ENCODE assay signal across 9 cellular contexts in the genomic region with DNA sequence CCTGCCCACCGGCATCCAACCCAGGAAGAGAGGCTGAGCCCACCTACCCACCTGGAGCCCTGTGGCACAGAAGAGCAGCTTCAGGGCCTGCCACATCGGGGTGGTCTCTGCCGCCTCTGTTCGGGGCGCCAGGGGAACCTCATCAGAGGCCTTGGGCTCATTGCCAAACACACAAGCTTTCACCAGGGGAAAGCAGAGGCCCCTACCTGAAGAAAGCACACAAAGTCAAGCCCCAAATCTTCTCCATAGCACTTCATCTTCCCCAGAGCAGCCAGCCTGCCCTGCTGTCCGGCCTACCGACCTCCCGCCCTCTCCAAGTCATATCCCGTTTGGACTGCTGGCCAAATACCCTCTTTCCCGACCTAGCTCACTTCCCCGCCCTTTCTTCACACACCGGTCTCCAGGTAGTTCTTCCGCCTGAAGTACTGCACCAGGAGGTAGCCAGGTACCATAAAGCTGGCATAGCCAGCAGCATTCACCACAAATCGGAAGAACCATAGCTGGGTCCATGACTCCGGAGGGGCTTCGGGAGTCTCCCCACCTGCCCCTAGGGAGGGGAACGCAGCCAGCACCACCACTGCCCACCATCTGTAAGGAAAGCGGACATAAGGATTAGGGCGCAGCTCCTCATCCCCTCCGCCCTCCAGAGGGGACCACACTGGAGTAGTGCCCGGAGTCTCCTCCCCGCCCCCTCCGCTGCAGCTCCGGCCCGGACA. TPM values are rescaled to one million over a fixed set of nuclear protein-coding genes. Genes with fewer than 3 reads are reported as not detected.
DNase-seq lines count a peak whose midpoint lies in the region; ATAC-seq and TF ChIP-seq lines count a peak whose summit lies in the region.
"Had no signal": no experiment of that assay in that cellular context is flagged by ENCODE, and none has a peak within 500 bp of the region (broad histone marks: within the 10 kb centered on the region; RNA-seq: fewer than 3 reads in every experiment).

No MANE protein-coding gene starts in this region.

- no peak for DNase-seq in CD4-positive, CD25-positive, alpha-beta regulatory T cell
- peak; percentile 49 for DNase-seq in HK-2 (ENCODE audit: unreplicated experiment)
- no peak for DNase-seq in stimulated activated naive B cell treated with anti-CD40 and anti-IgM and Interleukin-4, amounts not matched to agents 10 μg/mL and 1 μg/mL and 100 μg/mL, for 72 hours
- DNase-seq in DMS153 (lab: John Stamatoyannopoulos, UW): no peak

- H3K27me3 Mint-ChIP-seq in CD4-positive, CD25-positive, alpha-beta regulatory T cell: no peaks in the 10 kb centered on the region
- H3K27me3 Mint-ChIP-seq in activated naive CD8-positive, alpha-beta T cell: no peaks in the 10 kb centered on the region
- H3K27me3 Mint-ChIP-seq in stimulated activated naive B cell treated with anti-CD40 and anti-IgM and Interleukin-4, amounts not matched to agents 10 μg/mL and 1 μg/mL and 100 μg/mL, for 72 hours: no peaks in the 10 kb centered on the region

- peak overlapping the region; percentile 95 for H3K9ac ChIP-seq in iPS-20b (ENCODE audit: low read depth, low read length)

- H3K27me3 ChIP-seq in CD4-positive, CD25-positive, alpha-beta regulatory T cell (ENCODE audit: control insufficient read depth, insufficient read depth, low read length): no peaks in the 10 kb centered on the region
- H3K27me3 ChIP-seq in iPS-20b (ENCODE audit: insufficient read depth, low read length): no peaks in the 10 kb centered on the region

- no peaks in the 10 kb centered on the region for H3K9me3 Mint-ChIP-seq in CD4-positive, CD25-positive, alpha-beta regulatory T cell
- H3K9me3 Mint-ChIP-seq in activated naive CD8-positive, alpha-beta T cell (ENCODE audit: low read depth): no peaks in the 10 kb centered on the region
- no peaks in the 10 kb centered on the region for H3K9me3 Mint-ChIP-seq in stimulated activated naive B cell treated with anti-CD40 and anti-IgM and Interleukin-4, amounts not matched to agents 10 μg/mL and 1 μg/mL and 100 μg/mL, for 72 hours

- H3K36me3 ChIP-seq in CD4-positive, CD25-positive, alpha-beta regulatory T cell (ENCODE audit: control insufficient read depth, insufficient read depth, low read length): peaks cover 61% of the 10 kb centered on the region
- peaks cover 75% of the 10 kb centered on the region for H3K36me3 ChIP-seq in iPS-20b (ENCODE audit: insufficient read depth, low read depth, low read length)

- H3K27ac Mint-ChIP-seq in CD4-positive, CD25-positive, alpha-beta regulatory T cell: peak overlapping the region; percentile 76 to 95 (median 87)
- peak overlapping the region; percentile 96 for H3K27ac Mint-ChIP-seq in activated naive CD8-positive, alpha-beta T cell
- H3K27ac Mint-ChIP-seq in stimulated activated naive B cell treated with anti-CD40 and anti-IgM and Interleukin-4, amounts not matched to agents 10 μg/mL and 1 μg/mL and 100 μg/mL, for 72 hours: peak overlapping the region; percentile 98

- H3K9me3 ChIP-seq in CD4-positive, CD25-positive, alpha-beta regulatory T cell (ENCODE audit: control insufficient read depth in 2 of 2, low read length in 2 of 2): no peaks in the 10 kb centered on the region
- no peaks in the 10 kb centered on the region for H3K9me3 ChIP-seq in iPS-20b (ENCODE audit: insufficient read depth, low read depth, low read length)

- H3K36me3 Mint-ChIP-seq in CD4-positive, CD25-positive, alpha-beta regulatory T cell: peaks cover 29% of the 10 kb centered on the region
- H3K36me3 Mint-ChIP-seq in activated naive CD8-positive, alpha-beta T cell: peaks cover 10% of the 10 kb centered on the region
- peaks cover 78 to 92% of the 10 kb centered on the region in 2 donors for H3K36me3 Mint-ChIP-seq in stimulated activated naive B cell treated with anti-CD40 and anti-IgM and Interleukin-4, amounts not matched to agents 10 μg/mL and 1 μg/mL and 100 μg/mL, for 72 hours

- no peak for ATAC-seq in CD4-positive, CD25-positive, alpha-beta regulatory T cell (ENCODE audit: low read depth in 2 of 2)
- peak in 1 of 2 donors; percentile 0 for ATAC-seq in stimulated activated naive B cell treated with anti-CD40 and anti-IgM and Interleukin-4, amounts not matched to agents 10 μg/mL and 1 μg/mL and 100 μg/mL, for 72 hours (replicated peaks)
- ATAC-seq in GM18505 (IDR thresholded peaks at IDR 0.05; ENCODE audit: unreplicated experiment): no peak
- ATAC-seq in GM19328 (IDR thresholded peaks at IDR 0.05; ENCODE audit: unreplicated experiment): no peak

- H3K4me1 Mint-ChIP-seq in CD4-positive, CD25-positive, alpha-beta regulatory T cell: peaks cover 4 to 69% (median 42%) of the 10 kb centered on the region in 4 donors
- H3K4me1 Mint-ChIP-seq in activated naive CD8-positive, alpha-beta T cell (ENCODE audit: low read depth): peaks cover 67% of the 10 kb centered on the region
- peaks cover 76 to 94% of the 10 kb centered on the region in 2 donors for H3K4me1 Mint-ChIP-seq in stimulated activated naive B cell treated with anti-CD40 and anti-IgM and Interleukin-4, amounts not matched to agents 10 μg/mL and 1 μg/mL and 100 μg/mL, for 72 hours

- no peak for TF ChIP-seq POLR2A in GM18505 (IDR thresholded peaks at IDR 0.05; ENCODE audit: borderline replicate concordance, extremely low read depth, insufficient read depth, insufficient read length)

- peak overlapping the region; percentile 80 for H3K27ac ChIP-seq in CD4-positive, CD25-positive, alpha-beta regulatory T cell (ENCODE audit: insufficient read depth, low read length, poor library complexity, severe bottlenecking)
- peak overlapping the region; percentile 84 for H3K27ac ChIP-seq in iPS-20b (ENCODE audit: low read length)

- H3K4me3 Mint-ChIP-seq in CD4-positive, CD25-positive, alpha-beta regulatory T cell: peak overlapping the region; percentile 88 to 98 (median 94)
- peak overlapping the region; percentile 97 for H3K4me3 Mint-ChIP-seq in activated naive CD8-positive, alpha-beta T cell
- H3K4me3 Mint-ChIP-seq in stimulated activated naive B cell treated with anti-CD40 and anti-IgM and Interleukin-4, amounts not matched to agents 10 μg/mL and 1 μg/mL and 100 μg/mL, for 72 hours: peak overlapping the region; percentile 87 to 96

- peak overlapping the region; percentile 67 for H3K4me3 ChIP-seq in CD4-positive, CD25-positive, alpha-beta regulatory T cell (ENCODE audit: low read depth, low read length)
- H3K4me3 ChIP-seq in iPS-20b (ENCODE audit: low read length): peak overlapping the region; percentile 91

- H3K4me1 ChIP-seq in CD4-positive, CD25-positive, alpha-beta regulatory T cell (ENCODE audit: control insufficient read depth, insufficient read depth, low read length, poor library complexity, severe bottlenecking): peaks cover 26% of the 10 kb centered on the region
- H3K4me1 ChIP-seq in iPS-20b (ENCODE audit: insufficient read depth, low read length): peaks cover 10% of the 10 kb centered on the region

RNA-seq across cellular contexts. Expression of a gene that starts 0.9 kb away (rescaled TPM):
- total RNA-seq in CD4-positive, CD25-positive, alpha-beta regulatory T cell: 14.8 TPM
- polyA plus RNA-seq in CD4-positive, CD25-positive, alpha-beta regulatory T cell: 10 to 100 TPM; 33.0 to 42.4 (median 36.8) TPM

RNA-seq across cellular contexts. Expression of a gene that starts 8.9 kb away (rescaled TPM):
- total RNA-seq in CD4-positive, CD25-positive, alpha-beta regulatory T cell: 53.8 TPM
- 1 to 10 TPM; 3.6 to 7.0 (median 6.1) TPM for polyA plus RNA-seq in CD4-positive, CD25-positive, alpha-beta regulatory T cell

RNA-seq across cellular contexts. Expression of a gene that starts 9.5 kb away (rescaled TPM):
- total RNA-seq in CD4-positive, CD25-positive, alpha-beta regulatory T cell: 399 TPM
- 100 to 1,000 TPM; 264 to 426 (median 333) TPM for polyA plus RNA-seq in CD4-positive, CD25-positive, alpha-beta regulatory T cell

RNA-seq across cellular contexts. Expression of a gene that starts 13.8 kb away (rescaled TPM):
- not detected for total RNA-seq in CD4-positive, CD25-positive, alpha-beta regulatory T cell
- polyA plus RNA-seq in CD4-positive, CD25-positive, alpha-beta regulatory T cell: not detected
- total RNA-seq: LHCN-M2 had no signal

RNA-seq across cellular contexts. Expression of a gene that starts 33.1 kb away (rescaled TPM):
- total RNA-seq in CD4-positive, CD25-positive, alpha-beta regulatory T cell: 2.6 TPM
- polyA plus RNA-seq in CD4-positive, CD25-positive, alpha-beta regulatory T cell: 1 to 10 TPM; 3.3 to 6.1 (median 3.9) TPM
